ENCODE assay signal across 1 cellular context in the genomic region with DNA sequence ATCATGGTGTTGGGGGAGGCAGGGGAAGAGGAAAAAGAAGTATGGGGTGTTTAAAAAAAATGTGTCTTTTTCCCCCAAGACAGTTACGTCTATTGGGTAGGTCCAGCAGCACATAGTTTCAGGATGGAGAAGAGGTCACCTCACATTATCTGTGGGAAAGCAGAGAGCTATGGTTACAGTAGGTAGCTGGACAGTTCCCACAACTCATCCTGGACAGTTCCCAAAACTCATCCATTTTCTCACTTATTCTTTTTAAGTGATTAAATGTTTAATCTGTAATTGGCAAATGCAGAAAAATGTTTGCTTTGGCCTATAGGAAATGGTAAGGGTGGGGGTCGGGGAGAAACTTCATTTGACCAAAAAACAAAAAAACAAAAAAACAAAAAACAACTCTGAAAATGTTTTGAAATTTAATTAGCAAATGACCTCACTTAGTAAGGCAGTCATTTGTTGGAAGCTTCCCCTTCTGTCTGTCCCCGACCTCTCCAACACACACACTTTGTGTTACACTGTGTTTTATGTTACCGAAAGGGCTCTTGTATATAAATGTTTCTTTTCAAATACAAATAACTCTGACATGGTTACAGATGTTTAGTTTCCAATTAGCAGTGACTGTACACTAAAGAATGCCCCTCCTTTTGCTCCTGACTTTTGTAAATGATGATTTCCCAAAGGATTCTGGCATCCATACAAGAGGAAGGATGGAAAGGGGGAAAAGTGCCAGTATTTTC.
TF ChIP-seq lines count a peak whose summit lies in the region.

No MANE protein-coding gene starts in this region.

TF ChIP-seq in SK-N-SH, 30 proteins besides CTCF, POLR2A, EP300 and RAD21 (continued from another document):
- TF ChIP-seq, protein P1, sequence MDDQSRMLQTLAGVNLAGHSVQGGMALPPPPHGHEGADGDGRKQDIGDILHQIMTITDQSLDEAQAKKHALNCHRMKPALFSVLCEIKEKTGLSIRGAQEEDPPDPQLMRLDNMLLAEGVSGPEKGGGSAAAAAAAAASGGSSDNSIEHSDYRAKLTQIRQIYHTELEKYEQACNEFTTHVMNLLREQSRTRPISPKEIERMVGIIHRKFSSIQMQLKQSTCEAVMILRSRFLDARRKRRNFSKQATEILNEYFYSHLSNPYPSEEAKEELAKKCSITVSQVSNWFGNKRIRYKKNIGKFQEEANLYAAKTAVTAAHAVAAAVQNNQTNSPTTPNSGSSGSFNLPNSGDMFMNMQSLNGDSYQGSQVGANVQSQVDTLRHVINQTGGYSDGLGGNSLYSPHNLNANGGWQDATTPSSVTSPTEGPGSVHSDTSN (IDR thresholded peaks at IDR 0.05) = peak; percentile 94
- no peak for TF ChIP-seq GABPA (IDR thresholded peaks at IDR 0.05; ENCODE audit: low read depth)
- TF ChIP-seq, protein P2, sequence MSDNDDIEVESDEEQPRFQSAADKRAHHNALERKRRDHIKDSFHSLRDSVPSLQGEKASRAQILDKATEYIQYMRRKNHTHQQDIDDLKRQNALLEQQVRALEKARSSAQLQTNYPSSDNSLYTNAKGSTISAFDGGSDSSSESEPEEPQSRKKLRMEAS (IDR thresholded peaks at IDR 0.05; ENCODE audit: low read depth) = 0 out of 2 replicates have a peak, but pooled peaks have one; percentile 33
- peak; percentile 98 for TF ChIP-seq NFIC (IDR thresholded peaks at IDR 0.05; ENCODE audit: borderline replicate concordance)
- TF ChIP-seq TCF12 (IDR thresholded peaks at IDR 0.05) = peak; percentile 99
- no peak for TF ChIP-seq ELF1 (IDR thresholded peaks at IDR 0.05)
- TF ChIP-seq, protein P3, sequence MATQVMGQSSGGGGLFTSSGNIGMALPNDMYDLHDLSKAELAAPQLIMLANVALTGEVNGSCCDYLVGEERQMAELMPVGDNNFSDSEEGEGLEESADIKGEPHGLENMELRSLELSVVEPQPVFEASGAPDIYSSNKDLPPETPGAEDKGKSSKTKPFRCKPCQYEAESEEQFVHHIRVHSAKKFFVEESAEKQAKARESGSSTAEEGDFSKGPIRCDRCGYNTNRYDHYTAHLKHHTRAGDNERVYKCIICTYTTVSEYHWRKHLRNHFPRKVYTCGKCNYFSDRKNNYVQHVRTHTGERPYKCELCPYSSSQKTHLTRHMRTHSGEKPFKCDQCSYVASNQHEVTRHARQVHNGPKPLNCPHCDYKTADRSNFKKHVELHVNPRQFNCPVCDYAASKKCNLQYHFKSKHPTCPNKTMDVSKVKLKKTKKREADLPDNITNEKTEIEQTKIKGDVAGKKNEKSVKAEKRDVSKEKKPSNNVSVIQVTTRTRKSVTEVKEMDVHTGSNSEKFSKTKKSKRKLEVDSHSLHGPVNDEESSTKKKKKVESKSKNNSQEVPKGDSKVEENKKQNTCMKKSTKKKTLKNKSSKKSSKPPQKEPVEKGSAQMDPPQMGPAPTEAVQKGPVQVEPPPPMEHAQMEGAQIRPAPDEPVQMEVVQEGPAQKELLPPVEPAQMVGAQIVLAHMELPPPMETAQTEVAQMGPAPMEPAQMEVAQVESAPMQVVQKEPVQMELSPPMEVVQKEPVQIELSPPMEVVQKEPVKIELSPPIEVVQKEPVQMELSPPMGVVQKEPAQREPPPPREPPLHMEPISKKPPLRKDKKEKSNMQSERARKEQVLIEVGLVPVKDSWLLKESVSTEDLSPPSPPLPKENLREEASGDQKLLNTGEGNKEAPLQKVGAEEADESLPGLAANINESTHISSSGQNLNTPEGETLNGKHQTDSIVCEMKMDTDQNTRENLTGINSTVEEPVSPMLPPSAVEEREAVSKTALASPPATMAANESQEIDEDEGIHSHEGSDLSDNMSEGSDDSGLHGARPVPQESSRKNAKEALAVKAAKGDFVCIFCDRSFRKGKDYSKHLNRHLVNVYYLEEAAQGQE (IDR thresholded peaks at IDR 0.05; ENCODE audit: low read depth, low read length) = peak; percentile 93
- no peak for TF ChIP-seq YY1 (IDR thresholded peaks at IDR 0.05; ENCODE audit: low read depth)
- peak; percentile 96 for TF ChIP-seq JUND (IDR thresholded peaks at IDR 0.05)
- TF ChIP-seq CHD2 (IDR thresholded peaks at IDR 0.05; ENCODE audit: low read length, partially characterized antibody) = no peak
- peak; percentile 57 for TF ChIP-seq RXRA (IDR thresholded peaks at IDR 0.05; ENCODE audit: borderline replicate concordance, low read depth)
- no peak for TF ChIP-seq RCOR1 (IDR thresholded peaks at IDR 0.05; ENCODE audit: low read length)
- no peak for TF ChIP-seq EZH2phosphoT487 (IDR thresholded peaks at IDR 0.05; ENCODE audit: borderline replicate concordance, low read depth)
- no peak for TF ChIP-seq FOXJ3 (CRISPR knock-in tag; IDR thresholded peaks at IDR 0.05)
- no peak for TF ChIP-seq RFX5 (IDR thresholded peaks at IDR 0.05; ENCODE audit: low read length)
- peak; percentile 67; the same call in 1 of the 2 replicates for TF ChIP-seq MEF2A (IDR thresholded peaks at IDR 0.05; ENCODE audit: borderline replicate concordance, low read depth)
- peak; percentile 85 for TF ChIP-seq FOSL2 (IDR thresholded peaks at IDR 0.05; ENCODE audit: borderline replicate concordance, low read depth)
- TF ChIP-seq TEAD4 (IDR thresholded peaks at IDR 0.05; ENCODE audit: borderline replicate concordance, insufficient read depth) = peak; percentile 90
- TF ChIP-seq NRF1 (IDR thresholded peaks at IDR 0.05; ENCODE audit: low read depth, low read length) = no peak
TF ChIP-seq in SK-N-SH: peak in this region for 13.
